In genomic region chr20:61881861-61882260, GRCh38 we compare ENCODE assay signal across 21 cellular contexts.
A peak's percentile ranks its signal among the peaks of the same experiment; 100 is the strongest.
DNase-seq lines count a peak whose midpoint lies in the region; ATAC-seq and TF ChIP-seq lines count a peak whose summit lies in the region.
"Had no signal": no experiment of that assay in that cellular context is flagged by ENCODE, and none has a peak within 500 bp of the region (broad histone marks: within the 10 kb centered on the region; RNA-seq: fewer than 3 reads in every experiment).

No MANE protein-coding gene starts in this region.

- no peak overlapping the region for H3K4me3 ChIP-seq in right cardiac atrium (ENCODE audit: low read length)
- H3K4me3 ChIP-seq in BLaER1 treated with 17β-estradiol and CSF1 and Interleukin-3, amounts not matched to agents 10 nM and 100 nM = no peak overlapping the region
- no peak overlapping the region for H3K4me3 ChIP-seq in Peyer's patch
- H3K4me3 ChIP-seq: GM12878 had no signal

- H3K27ac ChIP-seq in right cardiac atrium (ENCODE audit: low read length) (no peak overlapping the region), Peyer's patch (no peak overlapping the region)
- no peak overlapping the region for H3K27ac ChIP-seq in BLaER1 treated with 17β-estradiol and CSF1 and Interleukin-3, amounts not matched to agents 10 nM and 100 nM

- peak overlapping the region; percentile 83 to 94 (median 88) for H3K4me2 ChIP-seq in BLaER1 treated with 17β-estradiol and CSF1 and Interleukin-3, amounts not matched to agents 10 nM and 100 nM

- H3K9me3 ChIP-seq in right cardiac atrium (ENCODE audit: control insufficient read depth, low read length) (no peaks in the 10 kb centered on the region), Peyer's patch (no peaks in the 10 kb centered on the region)
- H3K9me3 ChIP-seq in BLaER1 treated with 17β-estradiol and CSF1 and Interleukin-3, amounts not matched to agents 10 nM and 100 nM (replicated peaks in 1 of 11) = no peaks in the 10 kb centered on the region
- H3K9me3 ChIP-seq: BE2C had no signal

- no peak for TF ChIP-seq POLR2A in Peyer's patch (IDR thresholded peaks at IDR 0.05)

- TF ChIP-seq CTCF in Peyer's patch (IDR thresholded peaks at IDR 0.05) = no peak

- 85% methylated on average over 13 of the region's 13 CpGs for WGBS in right cardiac atrium

- intact Hi-C loops in right cardiac atrium (cut with DNase I) = no loop called here
- intact Hi-C loops in left cardiac atrium (cut with DNase I) = no loop called here

- ATAC-seq in right cardiac atrium (no peak), left cardiac atrium (no peak)
- ATAC-seq: GM12878 had no signal

- no peaks in the 10 kb centered on the region for H3K4me1 ChIP-seq in right cardiac atrium (ENCODE audit: control insufficient read depth, insufficient read depth, low read length)
- H3K4me1 ChIP-seq in BLaER1 treated with 17β-estradiol and CSF1 and Interleukin-3, amounts not matched to agents 10 nM and 100 nM = peaks cover 39 to 72% (median 68%) of the 10 kb centered on the region in 10 experiments
- H3K4me1 ChIP-seq in Peyer's patch = no peaks in the 10 kb centered on the region
- H3K4me1 ChIP-seq: BE2C had no signal

- no peak overlapping the region for H3K9ac ChIP-seq in BLaER1 treated with 17β-estradiol and CSF1 and Interleukin-3, amounts not matched to agents 10 nM and 100 nM

- peaks cover 0 to 34% (median 12%) of the 10 kb centered on the region in 11 experiments; a peak in 10 of 22 replicates for H4K20me1 ChIP-seq in BLaER1 treated with 17β-estradiol and CSF1 and Interleukin-3, amounts not matched to agents 10 nM and 100 nM

- H3K27me3 ChIP-seq in right cardiac atrium (ENCODE audit: control insufficient read depth, insufficient read depth) (no peaks in the 10 kb centered on the region), Peyer's patch (no peaks in the 10 kb centered on the region)
- H3K27me3 ChIP-seq in BLaER1 treated with 17β-estradiol and CSF1 and Interleukin-3, amounts not matched to agents 10 nM and 100 nM = peaks cover 0 to 45% (median 0%) of the 10 kb centered on the region in 11 experiments; a peak in 6 of 22 replicates

- peak; percentile 7 to 23 (median 18) for DNase-seq in right cardiac atrium
- DNase-seq in left cardiac atrium = no peak
- DNase-seq in Peyer's patch = no peak
- DNase-seq in NCI-H526 treated with DMSO at 0.1 percent for 48 hours (lab: John Stamatoyannopoulos, UW) = no peak
- DNase-seq: 8988T; ACHN; BE2C; C1 segment of cervical spinal cord; CD4-positive, alpha-beta memory T cell; CD4-positive, CD25-positive, alpha-beta regulatory T cell; CD8-positive, alpha-beta memory T cell; COR-L47; DMS 273 treated with DMSO at 0.1 percent for 48 hours; DMS153; DMS53; DMS79; DND-41; EL; GDM1 had no signal

- H3K36me3 ChIP-seq in BLaER1 treated with 17β-estradiol and CSF1 and Interleukin-3, amounts not matched to agents 10 nM and 100 nM = no peaks in the 10 kb centered on the region
- no peaks in the 10 kb centered on the region for H3K36me3 ChIP-seq in Peyer's patch
- H3K36me3 ChIP-seq: BE2C had no signal

Comparison
In these comparisons a context has a peak if more than half of its experiments do, and no peak if none do; other contexts are left out.
1. DNase-seq: peak in right cardiac atrium (3 of 3); none in left cardiac atrium (single experiment), Peyer's patch (0 of 3) and NCI-H526 treated with DMSO at 0.1 percent for 48 hours (single experiment).